7 cellular contexts compared by ENCODE assay signal in the genomic region with DNA sequence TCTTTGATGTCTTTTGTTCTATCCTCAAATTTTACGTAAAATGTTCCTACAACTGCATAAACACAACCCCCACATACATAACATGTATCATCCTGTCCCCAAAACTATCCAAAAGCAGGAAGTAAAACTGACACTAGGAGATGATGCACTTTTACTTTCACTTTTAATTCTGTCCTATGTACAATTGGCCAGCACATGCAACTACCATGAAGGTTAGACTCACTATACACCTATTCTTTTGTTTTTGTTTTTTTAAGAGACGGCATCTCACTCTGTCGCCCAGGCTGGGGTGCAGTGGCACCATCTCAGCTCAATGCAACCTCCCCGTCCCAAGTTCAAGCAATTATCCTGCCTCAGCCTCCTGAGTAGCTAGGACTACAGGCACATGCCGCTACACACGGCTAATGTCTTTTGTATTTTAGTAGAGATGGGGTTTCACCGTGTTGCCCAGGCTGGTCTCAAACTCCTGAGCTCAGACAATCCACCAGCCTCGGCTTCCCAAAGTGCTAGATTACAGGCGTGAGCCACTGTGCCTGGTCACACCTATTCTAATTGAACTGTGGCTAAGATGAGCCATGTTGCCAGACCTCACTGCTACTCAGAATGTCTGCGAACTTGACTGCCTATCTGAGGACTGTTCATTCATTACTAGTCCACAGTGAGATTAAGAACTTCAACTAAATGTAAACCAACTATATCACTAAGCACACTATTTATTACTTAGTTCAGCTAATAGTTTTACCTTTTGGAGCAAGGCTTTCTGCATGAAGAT. TPM values are rescaled to one million over a fixed set of nuclear protein-coding genes. Genes with fewer than 3 reads are reported as not detected.
DNase-seq lines count a peak whose midpoint lies in the region; ATAC-seq and TF ChIP-seq lines count a peak whose summit lies in the region.

No MANE protein-coding gene starts in this region.

- intact Hi-C loops in transverse colon (cut with DNase I; ENCODE audit: low total_unique reads) = no loop called here

- no peaks in the 10 kb centered on the region for H3K9me3 ChIP-seq in transverse colon

- TF ChIP-seq POLR2A in transverse colon (IDR thresholded peaks at IDR 0.05) = no peak

- WGBS in transverse colon (ENCODE audit: low coverage in 1 of 2), 2 donors = 62 to 74% methylated on average over 3 to 10 of the region's 10 CpGs

- ATAC-seq in GM18868 (IDR thresholded peaks at IDR 0.05; ENCODE audit: unreplicated experiment) = peak; percentile 98
- ATAC-seq in HG02759 (IDR thresholded peaks at IDR 0.05; ENCODE audit: unreplicated experiment) = peak; percentile 96

- no peaks in the 10 kb centered on the region for H3K9me3 Mint-ChIP-seq in activated naive CD4-positive, alpha-beta T cell treated with anti-CD3 and anti-CD28 coated beads, Interleukin-2, amount 10 ng/mL, durations not matched to agents 7 days and 5 days

- H3K4me1 ChIP-seq in transverse colon = peaks cover 0 to 18% (median 6%) of the 10 kb centered on the region in 4 donors

- peaks cover 19% of the 10 kb centered on the region for H3K4me1 Mint-ChIP-seq in activated naive CD4-positive, alpha-beta T cell treated with anti-CD3 and anti-CD28 coated beads, Interleukin-2, amount 10 ng/mL, durations not matched to agents 7 days and 5 days

- peak overlapping the region; percentile 30 to 72 (median 49) for H3K27ac ChIP-seq in transverse colon

- TF ChIP-seq CTCF in transverse colon (IDR thresholded peaks at IDR 0.05) = no peak

- peaks cover 12% of the 10 kb centered on the region for H3K36me3 Mint-ChIP-seq in activated naive CD4-positive, alpha-beta T cell treated with anti-CD3 and anti-CD28 coated beads, Interleukin-2, amount 10 ng/mL, durations not matched to agents 7 days and 5 days

- H3K27me3 Mint-ChIP-seq in activated naive CD4-positive, alpha-beta T cell treated with anti-CD3 and anti-CD28 coated beads, Interleukin-2, amount 10 ng/mL, durations not matched to agents 7 days and 5 days = no peaks in the 10 kb centered on the region

- CTCF ChIA-PET in activated naive CD4-positive, alpha-beta T cell treated with anti-CD3 and anti-CD28 coated beads, Interleukin-2, amount 10 ng/mL, durations not matched to agents 7 days and 5 days (lab: Charles Lee) = interaction anchor here (2.3 kb wide), 1 partner anchor 10 kb away, joined by 10 read pairs; no protein-coding TSS in a partner anchor

- no peaks in the 10 kb centered on the region for H3K27me3 ChIP-seq in transverse colon

- DNase-seq in NCI-H2196 treated with DMSO at 0.1 percent for 48 hours (lab: John Stamatoyannopoulos, UW; ENCODE audit: unreplicated experiment) = peak; percentile 21
- peak; percentile 30 for DNase-seq in activated naive CD4-positive, alpha-beta T cell treated with anti-CD3 and anti-CD28 coated beads, Interleukin-2, amount 10 ng/mL, durations not matched to agents 7 days and 5 days
- peak; percentile 54 for DNase-seq in iris pigment epithelial cell (ENCODE audit: low read depth)
- DNase-seq in transverse colon = no peak
- no peak for DNase-seq in superior temporal gyrus (ENCODE audit: extremely low spot score)

- TF ChIP-seq EP300 in transverse colon (IDR thresholded peaks at IDR 0.05; ENCODE audit: low read depth) = no peak

- H3K27ac Mint-ChIP-seq in activated naive CD4-positive, alpha-beta T cell treated with anti-CD3 and anti-CD28 coated beads, Interleukin-2, amount 10 ng/mL, durations not matched to agents 7 days and 5 days = peak overlapping the region; percentile 84

- H3K36me3 ChIP-seq in transverse colon = no peaks in the 10 kb centered on the region

- H3K4me3 Mint-ChIP-seq in activated naive CD4-positive, alpha-beta T cell treated with anti-CD3 and anti-CD28 coated beads, Interleukin-2, amount 10 ng/mL, durations not matched to agents 7 days and 5 days = peak overlapping the region; percentile 44

- in situ Hi-C loops in transverse colon (cut with MboI; ENCODE audit: low pct_ligation_motif_present in 1 of 4, low pct_unique_long_range_greater_than_20kb in 1 of 4, low sequenced_read_pairs in 3 of 4) = loop anchor here in 1 of 4 donors (10.0 kb wide), 1 partner anchor 235 kb away; the partner anchor contains the start of gene AXDND1

- H3K4me3 ChIP-seq in transverse colon = peak overlapping the region in 1 of 4 donors; percentile 10

RNA-seq across cellular contexts. Expression of gene TOR3A, which starts 48.0 kb away (rescaled TPM):
- 100 to 1,000 TPM in 1 of 4 donors, 10 to 100 TPM in 3; 66.2 to 308 (median 72.7) TPM for total RNA-seq in transverse colon

Comparison
In these comparisons a context has a peak if more than half of its experiments do, and no peak if none do; other contexts are left out.
1. DNase-seq: peak in NCI-H2196 treated with DMSO at 0.1 percent for 48 hours (single experiment), activated naive CD4-positive, alpha-beta T cell treated with anti-CD3 and anti-CD28 coated beads, Interleukin-2, amount 10 ng/mL, durations not matched to agents 7 days and 5 days (single experiment) and iris pigment epithelial cell (single experiment); none in transverse colon (single experiment) and superior temporal gyrus (single experiment).